13 cellular contexts compared by ENCODE assay signal in the genomic region with DNA sequence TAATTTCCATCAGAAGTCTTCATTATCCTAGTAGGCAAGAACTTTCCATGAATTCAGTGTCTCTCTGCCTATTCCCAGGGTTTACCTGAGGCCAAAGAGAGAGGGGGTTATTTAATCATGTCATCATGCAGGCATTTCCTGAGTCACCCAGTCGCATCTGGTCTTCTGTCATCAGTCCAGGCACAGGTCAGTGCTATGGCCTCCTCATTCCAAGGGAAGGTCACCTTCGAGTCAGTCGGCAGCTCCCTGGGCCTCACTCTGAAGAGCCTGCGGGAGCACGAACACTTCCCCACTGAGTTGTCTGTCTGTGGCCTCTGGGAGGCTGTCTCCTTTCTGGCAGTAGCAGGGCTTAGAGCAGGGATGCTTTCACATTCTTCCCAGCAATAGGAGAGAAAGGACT. TPM values are rescaled to one million over a fixed set of nuclear protein-coding genes. Genes with fewer than 3 reads are reported as not detected.
A peak's percentile ranks its signal among the peaks of the same experiment; 100 is the strongest.
DNase-seq lines count a peak whose midpoint lies in the region; ATAC-seq, FAIRE-seq and TF ChIP-seq lines count a peak whose summit lies in the region.
"Had no signal": no experiment of that assay in that cellular context is flagged by ENCODE, and none has a peak within 500 bp of the region (broad histone marks: within the 10 kb centered on the region; RNA-seq: fewer than 3 reads in every experiment).

No MANE protein-coding gene starts in this region.

- 0 out of 2 replicates have a peak, but pooled peaks cover 5% of the 10 kb centered on the region for H3K4me1 ChIP-seq in PC-3 (ENCODE audit: insufficient read depth, low read length)

- H3F3A ChIP-seq in PC-3 (ENCODE audit: low read length, unreplicated experiment) = no peaks in the 10 kb centered on the region

- intact Hi-C loops in PC-3 (cut with micrococcal nuclease) = no loop called here

- H3K79me2 ChIP-seq in PC-3 (ENCODE audit: low read length) = no peaks in the 10 kb centered on the region

- no peak overlapping the region for H3K4me3 ChIP-seq in PC-3 (ENCODE audit: low read length)
- H3K4me3 ChIP-seq in epithelial cell of esophagus (ENCODE audit: low read length) = no peak overlapping the region
- H3K4me3 ChIP-seq: heart left ventricle had no signal

- peak; percentile 82 for DNase-seq in Daoy (ENCODE audit: low read depth)
- peak; percentile 53 for DNase-seq in PC-3
- peak; percentile 44 for DNase-seq in epithelial cell of esophagus (ENCODE audit: low read depth)
- peak; percentile 67 for DNase-seq in myocyte (ENCODE audit: low read depth)
- no peak for DNase-seq in activated CD8-positive, alpha-beta memory T cell treated with anti-CD3 and anti-CD28 coated beads for 24 hours
- no peak for DNase-seq in D721Med (ENCODE audit: insufficient read length, low spot score)
- DNase-seq: heart left ventricle; MM.1S; naive thymus-derived CD8-positive, alpha-beta T cell; NCI-H526 treated with DMSO at 0.1 percent for 48 hours; stimulated activated naive CD4-positive, alpha-beta T cell had no signal

- H4K20me1 ChIP-seq in PC-3 (ENCODE audit: low read length) = no peaks in the 10 kb centered on the region

- no peaks in the 10 kb centered on the region for H3K9me2 ChIP-seq in PC-3 (replicated peaks; ENCODE audit: low read length)

- POLR2A ChIA-PET in PC-3 (lab: Charles Lee; ENCODE audit: unreplicated experiment) = no interaction called here

- no peaks in the 10 kb centered on the region for H3K9me3 ChIP-seq in PC-3 (ENCODE audit: low read length)
- H3K9me3 ChIP-seq: heart left ventricle had no signal

- H2AFZ ChIP-seq in PC-3 (ENCODE audit: low read length) = no peak overlapping the region

- no peak overlapping the region for H3K4me2 ChIP-seq in PC-3 (ENCODE audit: low read length)

- ATAC-seq in PC-3 (peak; percentile 26), HG03460 (IDR thresholded peaks at IDR 0.05; ENCODE audit: unreplicated experiment) (no peak), GM18873 (IDR thresholded peaks at IDR 0.05; ENCODE audit: low FRiP score, unreplicated experiment) (no peak)
- ATAC-seq: naive thymus-derived CD8-positive, alpha-beta T cell had no signal

- H3K9ac ChIP-seq in PC-3 (ENCODE audit: low read length) = no peak overlapping the region

- CTCF ChIA-PET in PC-3 (lab: Charles Lee) = no interaction called here

- H3K27ac ChIP-seq in PC-3 (ENCODE audit: low read length) = no peak overlapping the region
- H3K27ac ChIP-seq: heart left ventricle had no signal

- TF ChIP-seq CTCF in PC-3 (conservative IDR thresholded peaks at IDR 0.05; ENCODE audit: low read depth, low read length) (no peak), epithelial cell of esophagus (IDR thresholded peaks at IDR 0.05; ENCODE audit: insufficient read depth, low read depth, low read length, missing control alignments) (no peak), D721Med (IDR thresholded peaks at IDR 0.05; ENCODE audit: insufficient read depth, missing control alignments) (no peak)

- H3K36me3 ChIP-seq in PC-3 (ENCODE audit: low read depth, low read length) = no peaks in the 10 kb centered on the region
- H3K36me3 ChIP-seq: heart left ventricle had no signal

- BruUV-seq in PC-3 (replicated peaks; lab: Mats Ljungman, UMichigan) = no TSS peak

- no peak for FAIRE-seq in D721Med (lab: Jason Lieb, UNC)

- no peaks in the 10 kb centered on the region for H3K27me3 ChIP-seq in PC-3 (ENCODE audit: low read length)
- H3K27me3 ChIP-seq: heart left ventricle had no signal

RNA-seq across cellular contexts. Expression of gene LRTM1, which starts 26.2 kb away (rescaled TPM):
- not detected in 2 replicates for total RNA-seq in Daoy (2014; rRNA removed; shearing (Covaris generic))
- total RNA-seq in PC-3 (2014; rRNA removed) = not detected in 2 replicates
- total RNA-seq in myocyte = 0.16 and 0.42 TPM in 2 replicates
- 0.29 TPM for polyA plus RNA-seq in myocyte (2012)
- total RNA-seq: heart left ventricle; naive thymus-derived CD8-positive, alpha-beta T cell had no signal
- polyA plus RNA-seq: heart left ventricle; naive thymus-derived CD8-positive, alpha-beta T cell had no signal

Comparison
In these comparisons a context has a peak if more than half of its experiments do, and no peak if none do; other contexts are left out.
1. DNase-seq: peak in Daoy (single experiment), PC-3 (single experiment), epithelial cell of esophagus (single experiment) and myocyte (single experiment); none in activated CD8-positive, alpha-beta memory T cell treated with anti-CD3 and anti-CD28 coated beads for 24 hours (single experiment) and D721Med (single experiment).